Comparison of ENCODE assay signal across 32 cellular contexts in genomic region chr4:167934216-167934615, GRCh38.
"Had no signal": no experiment of that assay in that cellular context is flagged by ENCODE, and none has a peak within 500 bp of the region (broad histone marks: within the 10 kb centered on the region; RNA-seq: fewer than 3 reads in every experiment).

No MANE protein-coding gene starts in this region.

- H3K9me3 ChIP-seq: MG63, Peyer's patch, SJSA1, SK-N-SH had no signal

- DNase-seq: KG1, MG63, NCI-H1048, NCI-H1092 treated with DMSO at 0.1 percent for 48 hours, NCI-H1105 treated with DMSO at 0.1 percent for 48 hours, NCI-H1417, NCI-H1436, NCI-H146, NCI-H1694, NCI-H187, NCI-H1930, NCI-H2029 treated with DMSO at 0.1 percent for 48 hours, NCI-H2081 treated with DMSO at 0.1 percent for 48 hours, NCI-H2107, NCI-H2171, NCI-H226, NCI-H446 treated with DMSO at 0.1 percent for 48 hours, NCI-H510A, NCI-H524, NCI-H526 treated with DMSO at 0.1 percent for 48 hours, NCI-H748 treated with DMSO at 0.1 percent for 48 hours, NCI-H82, OCI-M1, PC-3, Peyer's patch, Right ventricle myocardium superior, RPMI8226, SHP77 treated with DMSO at 0.1 percent for 48 hours, SK-N-SH, SW 1271, T-helper 1 cell had no signal

- H3K36me3 ChIP-seq: MG63, Peyer's patch, SJSA1 had no signal

- H3K9ac ChIP-seq: SK-N-SH had no signal

- H3K27me3 ChIP-seq: MG63, Peyer's patch had no signal

- H3K4me2 ChIP-seq: SK-N-SH had no signal

- H3K4me3 ChIP-seq: MG63, Peyer's patch, SJSA1 had no signal

- H3K4me1 ChIP-seq: Peyer's patch, SJSA1 had no signal

- H3K9me2 ChIP-seq: SK-N-SH had no signal

- ATAC-seq: PC-3 had no signal

- H3K27ac ChIP-seq: Peyer's patch, SJSA1 had no signal
